Comparison of ENCODE assay signal across 8 cellular contexts in the genomic region with DNA sequence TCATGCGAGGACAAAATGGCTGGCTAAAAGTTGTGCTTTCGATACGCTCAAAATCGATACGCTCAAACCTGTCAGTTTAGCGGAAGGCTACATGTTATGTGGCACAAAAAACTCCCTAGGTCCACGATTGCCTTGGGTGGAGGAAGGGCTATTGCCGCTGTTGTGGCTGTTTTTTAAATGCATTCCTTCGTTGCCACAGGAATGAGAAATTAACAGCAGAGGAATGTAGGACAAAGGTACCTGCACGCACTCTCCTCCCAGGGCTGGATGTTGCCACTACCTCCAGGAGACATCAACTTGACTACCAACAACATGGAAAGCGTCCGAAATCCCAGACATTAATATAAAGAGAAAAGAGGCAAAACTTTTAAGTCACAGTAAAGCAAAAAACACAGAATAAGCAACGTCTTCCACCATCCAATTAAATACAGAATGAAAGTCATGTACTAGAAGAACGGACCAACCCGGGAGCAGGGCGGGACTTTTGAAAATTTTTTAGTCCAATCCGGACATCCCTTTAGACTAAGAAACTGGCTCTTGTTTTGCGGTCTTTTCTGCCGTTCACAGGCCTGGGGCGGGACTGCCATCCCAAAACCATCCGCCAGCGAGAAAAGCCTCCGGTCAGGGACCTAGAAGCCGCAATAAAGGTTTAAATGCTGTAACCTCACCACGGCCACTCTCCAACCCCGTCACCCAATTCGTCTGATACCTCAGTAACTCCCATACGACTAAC. TPM values are rescaled to one million over a fixed set of nuclear protein-coding genes. Genes with fewer than 3 reads are reported as not detected.
A peak's percentile ranks its signal among the peaks of the same experiment; 100 is the strongest.
DNase-seq lines count a peak whose midpoint lies in the region; TF ChIP-seq lines count a peak whose summit lies in the region.

No MANE protein-coding gene starts in this region.

- H3K27ac ChIP-seq in SK-N-SH (ENCODE audit: low read depth in 2 of 2, low read length in 1 of 2) (peak overlapping the region; percentile 97 to 98), ovary (peak overlapping the region; percentile 78 to 90)

- H3K4me2 ChIP-seq in SK-N-SH = peak overlapping the region; percentile 97

- WGBS in SK-N-SH (ENCODE audit: low lambda C conversion rate) = under 1% methylated on average over 28 of the region's 28 CpGs
- 0% methylated on average over 28 of the region's 28 CpGs for WGBS in ovary, 3 donors

- peak overlapping the region; percentile 96 for H3K4me3 Mint-ChIP-seq in activated naive CD8-positive, alpha-beta T cell treated with anti-CD3 and anti-CD28 coated beads for 36 hours
- peak overlapping the region; percentile 94 for H3K4me3 Mint-ChIP-seq in type B pancreatic cell

- peak; percentile 90 for DNase-seq in GM04504 (ENCODE audit: low read depth)
- peak; percentile 92 for DNase-seq in HFF-Myc (ENCODE audit: extremely low read depth, low read depth)
- peak; percentile 96 for DNase-seq in NAMALWA (ENCODE audit: low spot score)
- peak; percentile 57 for DNase-seq in SK-N-SH
- DNase-seq in activated naive CD8-positive, alpha-beta T cell treated with anti-CD3 and anti-CD28 coated beads for 36 hours = peak; percentile 84
- peak; percentile 69 to 96 (median 90) for DNase-seq in head of caudate nucleus
- DNase-seq in ovary = peak; percentile 83 to 92 (median 86)
- DNase-seq in type B pancreatic cell (ENCODE audit: extremely low spot score, unreplicated experiment) = peak; percentile 84

- H3K4me1 ChIP-seq in SK-N-SH (ENCODE audit: control insufficient read depth in 1 of 2, insufficient read depth in 2 of 2, low read depth in 1 of 2, low read length in 1 of 2) = peaks cover 0 to 7% of the 10 kb centered on the region in 2 experiments; a peak in 3 of 4 replicates
- H3K4me1 ChIP-seq in ovary (ENCODE audit: insufficient read depth) = peaks cover 2% of the 10 kb centered on the region

- intact Hi-C loops in head of caudate nucleus (cut with DNase I) = no loop called here
- intact Hi-C loops in ovary (cut with DNase I) = loop anchor here in 3 of 4 donors (5.0 to 10.0 kb wide), 4 partner anchors 67 to 142 kb away; a partner anchor contains a TSS

- TF ChIP-seq CTCF in HFF-Myc (IDR thresholded peaks at IDR 0.05; ENCODE audit: low read depth, low read length, missing control alignments) = no peak
- no peak for TF ChIP-seq CTCF in SK-N-SH (IDR thresholded peaks at IDR 0.05)
- peak in 2 of 3 donors; percentile 49 to 62 for TF ChIP-seq CTCF in ovary (IDR thresholded peaks at IDR 0.05)
- peak; percentile 40 for TF ChIP-seq CTCF in type B pancreatic cell (conservative IDR thresholded peaks at IDR 0.05)

- no peaks in the 10 kb centered on the region for H3K9me3 ChIP-seq in SK-N-SH
- H3K9me3 ChIP-seq in ovary = no peaks in the 10 kb centered on the region

- POLR2A ChIA-PET in SK-N-SH (lab: Yijun Ruan, JAX) = interaction anchor here (1.3 to 2.9 kb wide), 8 partner anchors 10 to 69 kb away, joined by 5 to 62 read pairs (median 15); a partner anchor contains a TSS

- peak overlapping the region; percentile 96 for H3K9ac ChIP-seq in SK-N-SH

- H3K36me3 Mint-ChIP-seq in activated naive CD8-positive, alpha-beta T cell treated with anti-CD3 and anti-CD28 coated beads for 36 hours = peaks cover 5% of the 10 kb centered on the region
- H3K36me3 Mint-ChIP-seq in type B pancreatic cell = no peaks in the 10 kb centered on the region

- CTCF ChIA-PET in SK-N-SH (lab: Yijun Ruan, JAX) = no interaction called here

- H4K20me1 ChIP-seq in SK-N-SH (ENCODE audit: insufficient read depth) = no peaks in the 10 kb centered on the region

- no peaks in the 10 kb centered on the region for H3K27me3 ChIP-seq in SK-N-SH (ENCODE audit: insufficient read depth)
- no peaks in the 10 kb centered on the region for H3K27me3 ChIP-seq in ovary

- H3K4me3 ChIP-seq in HFF-Myc (replicated peaks; ENCODE audit: low read depth, low read length) (peak overlapping the region; percentile 68), SK-N-SH (ENCODE audit: low read depth in 2 of 2, low read length in 1 of 2) (peak overlapping the region; percentile 79 to 80), ovary (peak overlapping the region; percentile 81)

- H3K4me1 Mint-ChIP-seq in activated naive CD8-positive, alpha-beta T cell treated with anti-CD3 and anti-CD28 coated beads for 36 hours = peaks cover 20% of the 10 kb centered on the region
- H3K4me1 Mint-ChIP-seq in type B pancreatic cell (ENCODE audit: unreplicated experiment) = peaks cover 9% of the 10 kb centered on the region

- peak overlapping the region; percentile 88 for H2AFZ ChIP-seq in SK-N-SH (ENCODE audit: low read depth)

- H3F3A ChIP-seq in SK-N-SH (replicated peaks; ENCODE audit: insufficient read depth) = peaks cover 38% of the 10 kb centered on the region

- H3K79me2 ChIP-seq in SK-N-SH (ENCODE audit: insufficient read depth) = peaks cover 10% of the 10 kb centered on the region; the same call in 1 of the 2 replicates

- H3K9me3 Mint-ChIP-seq in activated naive CD8-positive, alpha-beta T cell treated with anti-CD3 and anti-CD28 coated beads for 36 hours = no peaks in the 10 kb centered on the region
- H3K9me3 Mint-ChIP-seq in type B pancreatic cell = no peaks in the 10 kb centered on the region

- no peak; a peak in 1 of 4 replicates for TF ChIP-seq EP300 in SK-N-SH (IDR thresholded peaks at IDR 0.05; ENCODE audit: borderline replicate concordance in 1 of 2, low read depth in 1 of 2, low read length in 1 of 2)
- TF ChIP-seq EP300 in ovary (IDR thresholded peaks at IDR 0.05) = no peak

- peak overlapping the region; percentile 100 for H3K27ac Mint-ChIP-seq in activated naive CD8-positive, alpha-beta T cell treated with anti-CD3 and anti-CD28 coated beads for 36 hours
- H3K27ac Mint-ChIP-seq in type B pancreatic cell = peak overlapping the region; percentile 99

- no peak for TF ChIP-seq RAD21 in SK-N-SH (IDR thresholded peaks at IDR 0.05; ENCODE audit: low read length)

- H3K36me3 ChIP-seq in SK-N-SH (replicated peaks in 1 of 2; ENCODE audit: control insufficient read depth in 1 of 2, insufficient read depth in 2 of 2, low read length in 1 of 2) = no peaks in the 10 kb centered on the region
- H3K36me3 ChIP-seq in ovary = no peaks in the 10 kb centered on the region

- no peaks in the 10 kb centered on the region for H3K9me2 ChIP-seq in SK-N-SH

- TF ChIP-seq POLR2A in ovary (IDR thresholded peaks at IDR 0.05) = peak; percentile 55

- H3K27me3 Mint-ChIP-seq in activated naive CD8-positive, alpha-beta T cell treated with anti-CD3 and anti-CD28 coated beads for 36 hours = peaks cover 14% of the 10 kb centered on the region
- H3K27me3 Mint-ChIP-seq in type B pancreatic cell = no peaks in the 10 kb centered on the region

TF ChIP-seq in SK-N-SH, 30 proteins besides CTCF, POLR2A, EP300 and RAD21 (continues in another document):
- TF ChIP-seq MEF2A (IDR thresholded peaks at IDR 0.05; ENCODE audit: borderline replicate concordance, low read depth) (no peak), CHD2 (IDR thresholded peaks at IDR 0.05; ENCODE audit: low read length, partially characterized antibody) (peak; percentile 74), NFIC (IDR thresholded peaks at IDR 0.05; ENCODE audit: borderline replicate concordance) (peak; percentile 11; the same call in 1 of the 2 replicates), TAF1 (IDR thresholded peaks at IDR 0.05; ENCODE audit: borderline replicate concordance, low read depth, low read length) (no peak; the same call in 1 of the 2 replicates), SIN3A (IDR thresholded peaks at IDR 0.05; ENCODE audit: borderline replicate concordance, low read depth, low read length) (peak; percentile 98), SMC3 (IDR thresholded peaks at IDR 0.05; ENCODE audit: low read depth, low read length) (no peak), RXRA (IDR thresholded peaks at IDR 0.05; ENCODE audit: borderline replicate concordance, low read depth) (no peak), GABPA (IDR thresholded peaks at IDR 0.05; ENCODE audit: low read depth) (no peak), TCF12 (IDR thresholded peaks at IDR 0.05) (peak; percentile 26; the same call in 1 of the 2 replicates), NRF1 (IDR thresholded peaks at IDR 0.05; ENCODE audit: low read depth, low read length) (no peak), RFX5 (IDR thresholded peaks at IDR 0.05; ENCODE audit: low read length) (no peak), MXI1 (IDR thresholded peaks at IDR 0.05; ENCODE audit: low read depth, low read length) (peak; percentile 74), FOXM1 (IDR thresholded peaks at IDR 0.05; ENCODE audit: low read depth) (peak; percentile 33; the same call in 1 of the 2 replicates)
- TF ChIP-seq, protein P1, sequence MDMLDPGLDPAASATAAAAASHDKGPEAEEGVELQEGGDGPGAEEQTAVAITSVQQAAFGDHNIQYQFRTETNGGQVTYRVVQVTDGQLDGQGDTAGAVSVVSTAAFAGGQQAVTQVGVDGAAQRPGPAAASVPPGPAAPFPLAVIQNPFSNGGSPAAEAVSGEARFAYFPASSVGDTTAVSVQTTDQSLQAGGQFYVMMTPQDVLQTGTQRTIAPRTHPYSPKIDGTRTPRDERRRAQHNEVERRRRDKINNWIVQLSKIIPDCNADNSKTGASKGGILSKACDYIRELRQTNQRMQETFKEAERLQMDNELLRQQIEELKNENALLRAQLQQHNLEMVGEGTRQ (IDR thresholded peaks at IDR 0.05; ENCODE audit: borderline replicate concordance, low read depth, low read length) = no peak
- TF ChIP-seq, protein P2, sequence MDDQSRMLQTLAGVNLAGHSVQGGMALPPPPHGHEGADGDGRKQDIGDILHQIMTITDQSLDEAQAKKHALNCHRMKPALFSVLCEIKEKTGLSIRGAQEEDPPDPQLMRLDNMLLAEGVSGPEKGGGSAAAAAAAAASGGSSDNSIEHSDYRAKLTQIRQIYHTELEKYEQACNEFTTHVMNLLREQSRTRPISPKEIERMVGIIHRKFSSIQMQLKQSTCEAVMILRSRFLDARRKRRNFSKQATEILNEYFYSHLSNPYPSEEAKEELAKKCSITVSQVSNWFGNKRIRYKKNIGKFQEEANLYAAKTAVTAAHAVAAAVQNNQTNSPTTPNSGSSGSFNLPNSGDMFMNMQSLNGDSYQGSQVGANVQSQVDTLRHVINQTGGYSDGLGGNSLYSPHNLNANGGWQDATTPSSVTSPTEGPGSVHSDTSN (IDR thresholded peaks at IDR 0.05) = peak; percentile 81

RNA-seq across cellular contexts. Expression of gene HFE, which starts 32.1 kb away (rescaled TPM):
- polyA plus RNA-seq in SK-N-SH (2012; rRNA removed) (not detected in 2 replicates), ovary (10 to 100 TPM in 1 of 2 donors, 1 to 10 TPM in 1; 5.8 to 25.8 TPM)
- not detected in 2 replicates for polyA plus RNA-seq in SK-N-SH (2012; cell fraction: cytosol; rRNA removed)
- polyA plus RNA-seq in SK-N-SH (2012; cell fraction: nucleus; rRNA removed) = not detected in 2 replicates
- total RNA-seq in activated naive CD8-positive, alpha-beta T cell treated with anti-CD3 and anti-CD28 coated beads for 36 hours = under 1 TPM; 0.76 to 0.80 TPM
- total RNA-seq in ovary (1 to 10 TPM; 3.6 to 9.0 (median 7.4) TPM), type B pancreatic cell (ENCODE audit: low replicate concordance) (2.2 and 2.6 TPM in 2 replicates)

Comparison
In these comparisons a context has a peak if more than half of its experiments do, and no peak if none do; other contexts are left out.
1. Peak in every context shown above with its lines: DNase-seq, H3K4me3 ChIP-seq and H3K27ac ChIP-seq.
2. CTCF ChIP-seq: peak in ovary (2 of 3) and type B pancreatic cell (single experiment); none in HFF-Myc (single experiment) and SK-N-SH (single experiment).